ENCODE assay signal across 1 cellular context in the genomic region with DNA sequence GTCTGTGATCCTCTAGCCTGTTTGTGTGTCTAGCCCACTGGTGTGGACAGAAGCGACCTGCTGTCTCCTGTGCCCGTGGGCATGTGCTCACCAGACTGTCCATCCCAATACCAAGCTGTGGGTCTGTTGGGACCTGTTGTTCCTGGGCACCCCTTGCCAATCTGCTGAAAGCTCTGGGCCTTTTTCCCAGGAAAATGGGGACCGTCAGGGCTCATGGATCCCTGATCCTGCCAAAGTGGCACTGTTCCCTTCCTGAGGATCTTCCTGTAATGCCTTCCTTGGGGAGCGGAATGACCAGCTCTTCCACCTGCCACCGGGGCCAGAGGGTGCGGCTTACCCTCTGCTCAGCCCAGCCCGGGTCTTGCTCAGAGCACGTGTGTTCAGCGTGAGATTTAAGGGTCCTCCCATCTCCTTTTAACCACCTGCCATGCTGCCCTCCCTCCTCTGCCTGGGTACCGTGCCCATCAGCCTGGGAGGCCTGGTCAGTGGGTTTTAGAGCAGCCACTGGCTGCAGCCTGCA.
TF ChIP-seq lines count a peak whose summit lies in the region.

No MANE protein-coding gene starts in this region.

TF ChIP-seq in IMR-90, 13 proteins besides CTCF, POLR2A, EP300 and RAD21 (continued from another document):
- TF ChIP-seq, protein P1, sequence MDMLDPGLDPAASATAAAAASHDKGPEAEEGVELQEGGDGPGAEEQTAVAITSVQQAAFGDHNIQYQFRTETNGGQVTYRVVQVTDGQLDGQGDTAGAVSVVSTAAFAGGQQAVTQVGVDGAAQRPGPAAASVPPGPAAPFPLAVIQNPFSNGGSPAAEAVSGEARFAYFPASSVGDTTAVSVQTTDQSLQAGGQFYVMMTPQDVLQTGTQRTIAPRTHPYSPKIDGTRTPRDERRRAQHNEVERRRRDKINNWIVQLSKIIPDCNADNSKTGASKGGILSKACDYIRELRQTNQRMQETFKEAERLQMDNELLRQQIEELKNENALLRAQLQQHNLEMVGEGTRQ (IDR thresholded peaks at IDR 0.05; ENCODE audit: low read depth, low read length): no peak
- TF ChIP-seq CEBPB (IDR thresholded peaks at IDR 0.05; ENCODE audit: low read depth, low read length): no peak
- no peak for TF ChIP-seq MAZ (IDR thresholded peaks at IDR 0.05; ENCODE audit: borderline replicate concordance, low read depth, low read length)
- TF ChIP-seq MXI1 (IDR thresholded peaks at IDR 0.05; ENCODE audit: borderline replicate concordance, low read depth, low read length): no peak
- no peak for TF ChIP-seq NFE2L2 (IDR thresholded peaks at IDR 0.05; ENCODE audit: low read depth, low read length)
- no peak for TF ChIP-seq BHLHE40 (IDR thresholded peaks at IDR 0.05; ENCODE audit: low read depth, low read length)
- no peak for TF ChIP-seq ELK1 (IDR thresholded peaks at IDR 0.05; ENCODE audit: borderline replicate concordance, low read depth, low read length)
- TF ChIP-seq SMC3 (IDR thresholded peaks at IDR 0.05; ENCODE audit: low read depth, low read length): no peak; the same call in 1 of the 2 replicates
- no peak for TF ChIP-seq RFX5 (IDR thresholded peaks at IDR 0.05; ENCODE audit: low read depth, low read length)
- no peak for TF ChIP-seq RCOR1 (IDR thresholded peaks at IDR 0.05; ENCODE audit: insufficient replicate concordance, low read length)
- TF ChIP-seq MAFK (IDR thresholded peaks at IDR 0.05; ENCODE audit: low read depth, low read length): no peak
- no peak for TF ChIP-seq CHD1 (IDR thresholded peaks at IDR 0.05; ENCODE audit: low read depth, low read length)
